10 cellular contexts compared by ENCODE assay signal in the genomic region with DNA sequence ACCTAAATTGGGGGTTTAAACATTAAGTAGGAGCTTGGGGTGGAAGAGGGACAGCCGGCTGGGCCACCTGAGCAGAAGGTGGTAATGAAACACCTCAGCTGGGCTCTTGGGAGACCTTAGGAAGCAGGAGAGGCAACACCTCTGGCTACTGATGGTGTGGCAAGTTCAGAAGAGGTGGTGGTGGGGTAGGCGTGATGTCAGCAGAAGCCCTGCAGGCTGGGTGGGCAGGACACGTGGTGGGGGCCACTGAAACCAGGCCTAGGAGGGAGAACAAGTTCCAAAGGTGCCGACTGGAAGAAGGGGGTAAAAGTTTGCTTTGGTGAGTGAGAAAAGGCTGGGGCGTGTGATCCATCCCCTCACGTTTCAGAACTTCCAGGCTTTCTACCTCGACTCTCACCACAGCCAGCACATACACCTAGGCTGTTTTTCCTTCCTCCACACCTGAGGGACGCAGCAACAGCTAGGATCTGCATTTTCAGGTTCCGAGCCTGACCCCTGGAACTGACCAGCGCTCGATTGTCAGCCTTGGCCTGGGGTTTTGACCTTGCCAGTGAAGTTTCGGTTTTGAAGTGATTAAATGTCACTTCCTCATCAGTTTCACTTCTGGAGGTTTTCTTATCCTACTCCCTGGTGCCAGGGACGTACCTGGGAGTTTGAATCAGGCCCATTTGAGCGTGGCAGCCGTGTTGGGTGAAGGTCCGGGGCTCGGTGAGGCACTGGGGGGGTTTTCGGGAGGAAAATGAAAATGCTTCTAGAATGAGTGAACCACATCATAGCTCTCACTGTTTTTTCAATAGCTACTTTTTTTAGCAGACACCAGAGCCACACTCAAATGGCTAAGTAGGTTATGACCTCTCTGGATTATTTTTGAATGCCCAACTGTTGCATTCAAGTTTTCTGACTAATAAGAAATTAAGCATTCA. TPM values are rescaled to one million over a fixed set of nuclear protein-coding genes. Genes with fewer than 3 reads are reported as not detected.
A peak's percentile ranks its signal among the peaks of the same experiment; 100 is the strongest.
DNase-seq lines count a peak whose midpoint lies in the region; ATAC-seq lines count a peak whose summit lies in the region.
"Had no signal": no experiment of that assay in that cellular context is flagged by ENCODE, and none has a peak within 500 bp of the region (broad histone marks: within the 10 kb centered on the region; RNA-seq: fewer than 3 reads in every experiment).

No MANE protein-coding gene starts in this region.

- H3K36me3 Mint-ChIP-seq in T-helper 2 cell treated with Interferon-gamma antibody and Interleukin-4, amounts not matched to agents 5 μg/mL and 100 μg/mL, for 36 hours (ENCODE audit: low read depth): peaks cover 51% of the 10 kb centered on the region
- peaks cover 31% of the 10 kb centered on the region for H3K36me3 Mint-ChIP-seq in T-cell

- H3K4me1 Mint-ChIP-seq in T-helper 2 cell treated with Interferon-gamma antibody and Interleukin-4, amounts not matched to agents 5 μg/mL and 100 μg/mL, for 36 hours (ENCODE audit: low read depth): peaks cover 39% of the 10 kb centered on the region
- peaks cover 56 to 80% (median 78%) of the 10 kb centered on the region in 3 donors for H3K4me1 Mint-ChIP-seq in T-cell
- peaks cover 77% of the 10 kb centered on the region for H3K4me1 Mint-ChIP-seq in stimulated activated naive CD8-positive, alpha-beta T cell treated with anti-CD3 and anti-CD28 coated beads, Interleukin-15, amount 100 ng/mL, for 72 hours

- peaks cover 39% of the 10 kb centered on the region for H3K36me3 ChIP-seq in iPS-15b (ENCODE audit: control insufficient read depth, insufficient read depth, low read length)

- H3K4me3 ChIP-seq in iPS-15b (ENCODE audit: low read depth, low read length): no peak overlapping the region

- H3K27ac Mint-ChIP-seq in T-helper 2 cell treated with Interferon-gamma antibody and Interleukin-4, amounts not matched to agents 5 μg/mL and 100 μg/mL, for 36 hours: peak overlapping the region; percentile 41
- H3K27ac Mint-ChIP-seq in T-cell: peak overlapping the region; percentile 57 to 84
- H3K27ac Mint-ChIP-seq in stimulated activated naive CD8-positive, alpha-beta T cell treated with anti-CD3 and anti-CD28 coated beads, Interleukin-15, amount 100 ng/mL, for 72 hours: peak overlapping the region; percentile 53 to 89

- POLR2A ChIA-PET in T-cell (lab: Charles Lee): interaction anchor here (0.6 to 0.8 kb wide), 5 partner anchors 35 to 164 kb away, joined by 3 to 7 read pairs (median 4); no protein-coding TSS in a partner anchor

- H3K4me1 ChIP-seq in iPS-15b (ENCODE audit: control insufficient read depth, insufficient read depth, low read length): peaks cover 2% of the 10 kb centered on the region

- H3K9me3 Mint-ChIP-seq in T-helper 2 cell treated with Interferon-gamma antibody and Interleukin-4, amounts not matched to agents 5 μg/mL and 100 μg/mL, for 36 hours: no peaks in the 10 kb centered on the region
- no peaks in the 10 kb centered on the region for H3K9me3 Mint-ChIP-seq in T-cell
- H3K9me3 Mint-ChIP-seq in stimulated activated naive CD8-positive, alpha-beta T cell treated with anti-CD3 and anti-CD28 coated beads, Interleukin-15, amount 100 ng/mL, for 72 hours: no peaks in the 10 kb centered on the region

- ATAC-seq in T-cell (replicated peaks in 1 of 4) (no peak), HG02981 (IDR thresholded peaks at IDR 0.05; ENCODE audit: unreplicated experiment) (no peak), GM19455 (IDR thresholded peaks at IDR 0.05; ENCODE audit: unreplicated experiment) (no peak)
- ATAC-seq in stimulated activated naive CD8-positive, alpha-beta T cell treated with anti-CD3 and anti-CD28 coated beads, Interleukin-15, amount 100 ng/mL, for 72 hours: no peak

- H3K9me3 ChIP-seq in iPS-15b (ENCODE audit: control insufficient read depth, insufficient read depth, low read length): no peaks in the 10 kb centered on the region

- peak overlapping the region; percentile 37 for H3K9ac ChIP-seq in iPS-15b (ENCODE audit: low read depth, low read length)

- CTCF ChIA-PET in T-cell (lab: Charles Lee): interaction anchor here (0.5 to 1.0 kb wide), 3 partner anchors 10 to 37 kb away, joined by 3 to 4 read pairs (median 3); no protein-coding TSS in a partner anchor

- H3K4me3 Mint-ChIP-seq in T-helper 2 cell treated with Interferon-gamma antibody and Interleukin-4, amounts not matched to agents 5 μg/mL and 100 μg/mL, for 36 hours: no peak overlapping the region
- H3K4me3 Mint-ChIP-seq in T-cell: no peak overlapping the region
- H3K4me3 Mint-ChIP-seq in stimulated activated naive CD8-positive, alpha-beta T cell treated with anti-CD3 and anti-CD28 coated beads, Interleukin-15, amount 100 ng/mL, for 72 hours: no peak overlapping the region

- H3K27me3 ChIP-seq in iPS-15b (ENCODE audit: control insufficient read depth, insufficient read depth, low read length): no peaks in the 10 kb centered on the region

- no peaks in the 10 kb centered on the region for H3K27me3 Mint-ChIP-seq in T-helper 2 cell treated with Interferon-gamma antibody and Interleukin-4, amounts not matched to agents 5 μg/mL and 100 μg/mL, for 36 hours (ENCODE audit: low read depth)
- no peaks in the 10 kb centered on the region for H3K27me3 Mint-ChIP-seq in T-cell
- H3K27me3 Mint-ChIP-seq in stimulated activated naive CD8-positive, alpha-beta T cell treated with anti-CD3 and anti-CD28 coated beads, Interleukin-15, amount 100 ng/mL, for 72 hours: no peaks in the 10 kb centered on the region

- DNase-seq in T-helper 2 cell treated with Interferon-gamma antibody and Interleukin-4, amounts not matched to agents 5 μg/mL and 100 μg/mL, for 36 hours (ENCODE audit: low spot score): no peak
- DNase-seq in T-helper 2 cell: no peak
- no peak for DNase-seq in T-cell
- no peak for DNase-seq in stimulated activated naive CD8-positive, alpha-beta T cell treated with anti-CD3 and anti-CD28 coated beads, Interleukin-15, amount 100 ng/mL, for 72 hours
- no peak for DNase-seq in AG08395 (ENCODE audit: low spot score)
- DNase-seq: activated CD4-positive, CD25-positive, alpha-beta regulatory T cell treated with anti-CD3 and anti-CD28 coated beads, Interleukin-2, amount 50 U/mL, for 72 hours; NCI-H345 had no signal

RNA-seq across cellular contexts. Expression of gene SNN, which starts 10.0 kb away (rescaled TPM):
- total RNA-seq in T-cell: 10 to 100 TPM; 17.4 to 56.2 (median 22.7) TPM
